In the genomic region with DNA sequence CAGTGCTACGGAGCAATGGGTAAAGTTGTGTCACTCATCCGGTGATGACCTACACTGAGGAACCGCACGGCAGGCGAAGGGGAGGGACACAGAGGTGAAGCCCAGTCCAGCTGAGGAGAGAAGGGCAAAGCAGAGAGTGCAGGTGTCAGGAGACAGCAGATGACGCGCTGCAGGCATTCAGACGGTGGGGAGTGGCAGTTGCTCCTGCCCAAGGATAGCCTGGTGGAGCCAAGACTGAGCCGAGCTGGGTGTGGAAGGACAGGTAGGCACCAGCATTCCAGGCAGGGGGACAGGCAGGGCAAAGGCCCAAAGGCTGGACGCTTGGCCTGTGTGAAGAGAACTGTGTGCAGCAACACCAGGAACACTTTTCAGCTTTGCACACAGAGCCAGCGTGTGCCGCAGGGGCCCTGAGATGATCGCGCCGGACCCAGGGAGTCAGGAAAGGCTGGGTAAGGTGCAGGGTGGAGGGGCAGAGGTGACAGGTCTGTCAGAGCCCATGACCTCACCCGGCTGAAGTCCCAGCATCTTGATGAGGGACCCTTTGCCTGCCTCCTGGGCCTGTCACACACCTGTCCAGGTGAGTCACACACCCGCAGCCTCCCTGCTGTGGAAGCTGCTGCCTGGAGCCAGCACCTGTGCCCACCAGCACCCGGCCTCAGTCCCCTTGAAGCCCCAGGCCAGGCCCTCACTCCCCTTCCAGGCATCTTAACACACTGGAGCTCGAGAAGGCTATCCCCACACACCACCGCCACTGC, we compare ENCODE assay signal across 32 cellular contexts. TPM values are rescaled to one million over a fixed set of nuclear protein-coding genes. Genes with fewer than 3 reads are reported as not detected.
"Had no signal": no experiment of that assay in that cellular context is flagged by ENCODE, and none has a peak within 500 bp of the region (broad histone marks: within the 10 kb centered on the region; RNA-seq: fewer than 3 reads in every experiment).

No MANE protein-coding gene starts in this region.

- H3K9me3 ChIP-seq: ascending aorta, testis, transverse colon, vagina had no signal

- H3K27ac ChIP-seq: ascending aorta, cardiac muscle cell, coronary artery, testis, transverse colon, vagina, WERI-Rb-1 had no signal

- H3K27me3 ChIP-seq: ascending aorta, cardiac muscle cell, dorsolateral prefrontal cortex, testis, transverse colon, vagina had no signal

- H3K4me1 ChIP-seq: ascending aorta, testis had no signal

- H3K9me3 Mint-ChIP-seq: activated CD4-positive, alpha-beta memory T cell treated with anti-CD3 and anti-CD28 coated beads for 36 hours; activated CD4-positive, alpha-beta T cell treated with anti-CD3 and anti-CD28 coated beads, Interleukin-2, amount 10 ng/mL, durations not matched to agents 24 days and 14 days; activated naive CD4-positive, alpha-beta T cell treated with anti-CD3 and anti-CD28 coated beads, Interleukin-2, amount 10 ng/mL, durations not matched to agents 7 days and 5 days; activated naive CD8-positive, alpha-beta T cell treated with anti-CD3 and anti-CD28 coated beads, Interleukin-2, amount 10 ng/mL, durations not matched to agents 7 days and 5 days; brain; naive thymus-derived CD8-positive, alpha-beta T cell had no signal

- H3K27ac Mint-ChIP-seq: activated CD4-positive, alpha-beta memory T cell treated with anti-CD3 and anti-CD28 coated beads for 36 hours; activated CD4-positive, alpha-beta T cell treated with anti-CD3 and anti-CD28 coated beads, Interleukin-2, amount 10 ng/mL, durations not matched to agents 24 days and 14 days; activated naive CD4-positive, alpha-beta T cell treated with anti-CD3 and anti-CD28 coated beads, Interleukin-2, amount 10 ng/mL, durations not matched to agents 7 days and 5 days; activated naive CD8-positive, alpha-beta T cell treated with anti-CD3 and anti-CD28 coated beads, Interleukin-2, amount 10 ng/mL, durations not matched to agents 7 days and 5 days; naive thymus-derived CD8-positive, alpha-beta T cell; T-helper 17 cell had no signal

- H3K4me3 ChIP-seq: ascending aorta, cardiac muscle cell, coronary artery, dorsolateral prefrontal cortex, testis, transverse colon, vagina had no signal

- ATAC-seq: left colon; naive thymus-derived CD8-positive, alpha-beta T cell; right cardiac atrium; T-helper 17 cell had no signal

- H3K4me1 Mint-ChIP-seq: activated CD4-positive, alpha-beta T cell treated with anti-CD3 and anti-CD28 coated beads, Interleukin-2, amount 10 ng/mL, durations not matched to agents 24 days and 14 days; activated naive CD4-positive, alpha-beta T cell treated with anti-CD3 and anti-CD28 coated beads, Interleukin-2, amount 10 ng/mL, durations not matched to agents 7 days and 5 days; activated naive CD8-positive, alpha-beta T cell treated with anti-CD3 and anti-CD28 coated beads, Interleukin-2, amount 10 ng/mL, durations not matched to agents 7 days and 5 days; T-helper 17 cell had no signal

- H3K4me3 Mint-ChIP-seq: activated CD4-positive, alpha-beta memory T cell treated with anti-CD3 and anti-CD28 coated beads for 36 hours; activated CD4-positive, alpha-beta T cell treated with anti-CD3 and anti-CD28 coated beads, Interleukin-2, amount 10 ng/mL, durations not matched to agents 24 days and 14 days; activated naive CD4-positive, alpha-beta T cell treated with anti-CD3 and anti-CD28 coated beads, Interleukin-2, amount 10 ng/mL, durations not matched to agents 7 days and 5 days; activated naive CD8-positive, alpha-beta T cell treated with anti-CD3 and anti-CD28 coated beads, Interleukin-2, amount 10 ng/mL, durations not matched to agents 7 days and 5 days; brain; naive thymus-derived CD8-positive, alpha-beta T cell; T-helper 17 cell had no signal

- H3K36me3 ChIP-seq: ascending aorta, cardiac muscle cell, transverse colon, vagina had no signal

- DNase-seq: activated CD4-positive, alpha-beta memory T cell treated with anti-CD3 and anti-CD28 coated beads for 36 hours; activated CD4-positive, alpha-beta T cell treated with anti-CD3 and anti-CD28 coated beads, Interleukin-2, amount 10 ng/mL, durations not matched to agents 24 days and 14 days; activated CD4-positive, CD25-positive, alpha-beta regulatory T cell treated with anti-CD3 and anti-CD28 coated beads, Interleukin-2, amount 50 U/mL, for 72 hours; activated CD8-positive, alpha-beta memory T cell treated with anti-CD3 and anti-CD28 coated beads, Interleukin-2, amount 50 U/mL, for 4 hours; activated gamma-delta T cell; activated naive CD4-positive, alpha-beta T cell treated with anti-CD3 and anti-CD28 coated beads, Interleukin-2, amount 10 ng/mL, durations not matched to agents 7 days and 5 days; activated naive CD8-positive, alpha-beta T cell treated with anti-CD3 and anti-CD28 coated beads, Interleukin-2, amount 10 ng/mL, durations not matched to agents 7 days and 5 days; activated T-cell treated with anti-CD3 and anti-CD28 coated beads, Interleukin-2, amount 50 U/mL, for 1 hour; cerebellar nuclear complex; effector memory CD4-positive, alpha-beta T cell; head of caudate nucleus; hippocampal formation; kidney; left colon; midbrain; naive thymus-derived CD8-positive, alpha-beta T cell; right cardiac atrium; stimulated activated CD4-positive, alpha-beta T cell treated with anti-CD3 and anti-CD28 coated beads, Interleukin-15, amount 100 ng/mL, for 24 hours; stimulated activated CD4-positive, alpha-beta T cell treated with anti-CD3 and anti-CD28 coated beads, Interleukin-2, amount 100 ng/mL, for 24 hours; stimulated activated naive CD4-positive, alpha-beta T cell; T-helper 17 cell; T1000; testis; transverse colon; WERI-Rb-1 had no signal

- H3K36me3 Mint-ChIP-seq: activated CD4-positive, alpha-beta memory T cell treated with anti-CD3 and anti-CD28 coated beads for 36 hours; activated naive CD4-positive, alpha-beta T cell treated with anti-CD3 and anti-CD28 coated beads, Interleukin-2, amount 10 ng/mL, durations not matched to agents 7 days and 5 days; activated naive CD8-positive, alpha-beta T cell treated with anti-CD3 and anti-CD28 coated beads, Interleukin-2, amount 10 ng/mL, durations not matched to agents 7 days and 5 days; naive thymus-derived CD8-positive, alpha-beta T cell had no signal

RNA-seq across cellular contexts. Expression of a gene that starts 48.4 kb away (rescaled TPM):
- total RNA-seq: activated CD4-positive, alpha-beta memory T cell treated with anti-CD3 and anti-CD28 coated beads for 36 hours; activated CD4-positive, alpha-beta T cell treated with anti-CD3 and anti-CD28 coated beads, Interleukin-2, amount 10 ng/mL, durations not matched to agents 24 days and 14 days; activated CD8-positive, alpha-beta memory T cell treated with anti-CD3 and anti-CD28 coated beads for 36 hours; activated naive CD8-positive, alpha-beta T cell treated with anti-CD3 and anti-CD28 coated beads, Interleukin-2, amount 10 ng/mL, durations not matched to agents 7 days and 5 days; naive thymus-derived CD8-positive, alpha-beta T cell; T-helper 17 cell had no signal
- polyA plus RNA-seq: naive thymus-derived CD8-positive, alpha-beta T cell had no signal
